In genomic region chr1:84462118-84462517, GRCh38 we compare ENCODE assay signal across 19 cellular contexts.
"Had no signal": no experiment of that assay in that cellular context is flagged by ENCODE, and none has a peak within 500 bp of the region (broad histone marks: within the 10 kb centered on the region; RNA-seq: fewer than 3 reads in every experiment).

No MANE protein-coding gene starts in this region.

- H3K36me3 Mint-ChIP-seq: mesothelial cell of epicardium, natural killer cell had no signal

- H3K27ac Mint-ChIP-seq: memory B cell, mesothelial cell of epicardium, natural killer cell had no signal

- DNase-seq: colonic mucosa; dermis blood vessel endothelial cell; gastrocnemius medialis; glutamatergic neuron; islet precursor cell; left lung; lower lobe of right lung; natural killer cell; small intestine; stimulated activated CD4-positive, alpha-beta T cell treated with anti-CD3 and anti-CD28 coated beads, Interleukin-12 subunit alpha, Interleukin-12 subunit beta, amount 100 ng/mL, for 4 hours; stimulated activated naive CD4-positive, alpha-beta T cell; stomach; substantia nigra; trophoblast cell had no signal

- H3K9me3 Mint-ChIP-seq: natural killer cell, neural crest cell had no signal

- H3K4me3 ChIP-seq: colonic mucosa, gastrocnemius medialis, left lung, lower lobe of right lung, right atrium auricular region, stomach had no signal

- H3K4me3 Mint-ChIP-seq: memory B cell, mesothelial cell of epicardium, natural killer cell, neural crest cell had no signal

- H3K4me1 Mint-ChIP-seq: memory B cell, mesothelial cell of epicardium, natural killer cell, neural crest cell had no signal

- ATAC-seq: esophagus mucosa, gastrocnemius medialis, left lung, lower lobe of right lung, natural killer cell had no signal
